8 cellular contexts compared by ENCODE assay signal in the genomic region with DNA sequence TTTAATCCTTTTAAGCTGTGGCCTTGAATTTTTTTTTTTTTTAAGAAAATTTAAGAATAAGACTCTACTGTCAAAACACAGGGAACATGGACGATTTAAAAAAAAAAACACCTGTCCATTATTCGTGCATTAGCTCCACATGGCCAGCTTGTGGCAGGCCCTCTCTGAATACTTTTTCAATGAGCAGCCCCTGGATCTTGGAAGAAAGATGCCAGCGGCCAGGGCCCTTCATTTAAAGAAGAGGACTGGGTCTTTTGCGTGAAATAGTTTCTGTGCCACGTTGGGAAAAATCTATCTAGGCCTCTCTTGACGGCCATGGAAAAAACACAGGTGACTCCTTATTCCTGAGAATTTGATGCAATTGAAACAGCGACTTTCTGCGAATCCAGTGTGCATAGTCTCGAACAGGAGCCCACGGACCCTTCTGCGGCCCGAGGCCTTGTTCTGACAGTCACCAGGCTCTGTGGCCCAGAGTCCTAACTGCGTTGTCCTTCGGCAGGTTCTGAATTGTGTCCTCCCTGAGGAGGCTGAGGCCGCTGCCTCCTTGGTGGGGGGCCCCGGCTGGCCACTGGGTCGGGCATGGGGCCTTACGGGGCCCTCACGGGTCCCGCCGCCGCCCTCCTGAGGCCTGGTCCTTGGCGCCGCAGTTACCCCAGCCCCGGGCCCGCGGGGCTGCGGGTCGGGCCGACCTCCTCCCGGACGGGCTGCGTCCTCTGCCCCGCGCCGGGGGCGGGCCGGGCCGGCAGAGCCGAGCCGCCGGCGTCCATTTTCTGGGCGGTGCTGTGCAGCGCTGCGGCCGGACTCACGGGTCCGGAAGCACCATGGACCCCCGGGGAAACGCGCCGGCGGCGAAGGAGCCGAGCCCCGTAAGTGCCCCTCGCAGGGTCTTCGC. TPM values are rescaled to one million over a fixed set of nuclear protein-coding genes. Genes with fewer than 3 reads are reported as not detected.
A peak's percentile ranks its signal among the peaks of the same experiment; 100 is the strongest.
DNase-seq lines count a peak whose midpoint lies in the region; ATAC-seq and TF ChIP-seq lines count a peak whose summit lies in the region.

No MANE protein-coding gene starts in this region.

- DNase-seq in CD1c-positive myeloid dendritic cell (ENCODE audit: extremely low spot score) (peak; percentile 74), GM19238 (ENCODE audit: insufficient read length, low spot score) (peak; percentile 67), left lung (peak; percentile 56 to 91), mesenteric fat pad (ENCODE audit: low spot score) (no peak)
- peak; percentile 58 for DNase-seq in T-helper 2 cell treated with Interferon-gamma antibody and Interleukin-4, amounts not matched to agents 5 μg/mL and 100 μg/mL, for 36 hours (ENCODE audit: low spot score)
- DNase-seq in central memory CD8-positive, alpha-beta T cell (ENCODE audit: low spot score in 2 of 2), result peak in 1 of 2 donors; percentile 26
- DNase-seq in stimulated activated CD8-positive, alpha-beta memory T cell treated with anti-CD3 and anti-CD28 coated beads, Interleukin-4, amount 100 ng/mL, for 24 hours (ENCODE audit: low read depth), result peak; percentile 22

- H3K9me3 ChIP-seq in left lung, result peaks cover 0 to 2% of the 10 kb centered on the region in 2 donors

- intact Hi-C loops in left lung (cut with DNase I), result no loop called here

- H3K4me3 ChIP-seq in left lung, result peak overlapping the region; percentile 57 to 68

- H3K27me3 ChIP-seq in left lung, result no peaks in the 10 kb centered on the region

- H3K9me3 Mint-ChIP-seq in T-helper 2 cell treated with Interferon-gamma antibody and Interleukin-4, amounts not matched to agents 5 μg/mL and 100 μg/mL, for 36 hours, result peaks cover 8% of the 10 kb centered on the region
- peaks cover 5% of the 10 kb centered on the region for H3K9me3 Mint-ChIP-seq in central memory CD8-positive, alpha-beta T cell

- peaks cover 0 to 31% of the 10 kb centered on the region in 2 donors for H3K36me3 ChIP-seq in left lung

- peak overlapping the region; percentile 74 for H3K4me3 Mint-ChIP-seq in T-helper 2 cell treated with Interferon-gamma antibody and Interleukin-4, amounts not matched to agents 5 μg/mL and 100 μg/mL, for 36 hours
- H3K4me3 Mint-ChIP-seq in central memory CD8-positive, alpha-beta T cell, result peak overlapping the region; percentile 85

- peaks cover 29% of the 10 kb centered on the region for H3K36me3 Mint-ChIP-seq in T-helper 2 cell treated with Interferon-gamma antibody and Interleukin-4, amounts not matched to agents 5 μg/mL and 100 μg/mL, for 36 hours (ENCODE audit: low read depth)
- peaks cover 33% of the 10 kb centered on the region for H3K36me3 Mint-ChIP-seq in central memory CD8-positive, alpha-beta T cell (ENCODE audit: insufficient read depth)

- H3K27ac ChIP-seq in left lung, result peak overlapping the region; percentile 90 to 99

- TF ChIP-seq CTCF in left lung (IDR thresholded peaks at IDR 0.05), result no peak

- H3K4me1 ChIP-seq in left lung, result peaks cover 10 to 53% of the 10 kb centered on the region in 2 donors

- no peaks in the 10 kb centered on the region for H3K27me3 Mint-ChIP-seq in T-helper 2 cell treated with Interferon-gamma antibody and Interleukin-4, amounts not matched to agents 5 μg/mL and 100 μg/mL, for 36 hours (ENCODE audit: low read depth)
- no peaks in the 10 kb centered on the region for H3K27me3 Mint-ChIP-seq in central memory CD8-positive, alpha-beta T cell

- peaks cover 21% of the 10 kb centered on the region for H3K4me1 Mint-ChIP-seq in T-helper 2 cell treated with Interferon-gamma antibody and Interleukin-4, amounts not matched to agents 5 μg/mL and 100 μg/mL, for 36 hours (ENCODE audit: low read depth)
- peaks cover 48% of the 10 kb centered on the region for H3K4me1 Mint-ChIP-seq in central memory CD8-positive, alpha-beta T cell

- ATAC-seq in HG03280 (IDR thresholded peaks at IDR 0.05; ENCODE audit: unreplicated experiment) (peak; percentile 62), left lung (peak; percentile 64)
- ATAC-seq in central memory CD8-positive, alpha-beta T cell (replicated peaks; ENCODE audit: extremely low read depth, poor library complexity, severe bottlenecking), result peak; percentile 42

- H3K27ac Mint-ChIP-seq in T-helper 2 cell treated with Interferon-gamma antibody and Interleukin-4, amounts not matched to agents 5 μg/mL and 100 μg/mL, for 36 hours, result peak overlapping the region; percentile 64
- no peak overlapping the region for H3K27ac Mint-ChIP-seq in central memory CD8-positive, alpha-beta T cell (ENCODE audit: low read depth)

RNA-seq across cellular contexts. Expression of a gene that starts 33.5 kb away (rescaled TPM):
- total RNA-seq in left lung (10 to 100 TPM; 84.0 to 91.4 TPM), mesenteric fat pad (75.4 TPM)
